Comparison of ENCODE assay signal across 1 cellular context in the genomic region with DNA sequence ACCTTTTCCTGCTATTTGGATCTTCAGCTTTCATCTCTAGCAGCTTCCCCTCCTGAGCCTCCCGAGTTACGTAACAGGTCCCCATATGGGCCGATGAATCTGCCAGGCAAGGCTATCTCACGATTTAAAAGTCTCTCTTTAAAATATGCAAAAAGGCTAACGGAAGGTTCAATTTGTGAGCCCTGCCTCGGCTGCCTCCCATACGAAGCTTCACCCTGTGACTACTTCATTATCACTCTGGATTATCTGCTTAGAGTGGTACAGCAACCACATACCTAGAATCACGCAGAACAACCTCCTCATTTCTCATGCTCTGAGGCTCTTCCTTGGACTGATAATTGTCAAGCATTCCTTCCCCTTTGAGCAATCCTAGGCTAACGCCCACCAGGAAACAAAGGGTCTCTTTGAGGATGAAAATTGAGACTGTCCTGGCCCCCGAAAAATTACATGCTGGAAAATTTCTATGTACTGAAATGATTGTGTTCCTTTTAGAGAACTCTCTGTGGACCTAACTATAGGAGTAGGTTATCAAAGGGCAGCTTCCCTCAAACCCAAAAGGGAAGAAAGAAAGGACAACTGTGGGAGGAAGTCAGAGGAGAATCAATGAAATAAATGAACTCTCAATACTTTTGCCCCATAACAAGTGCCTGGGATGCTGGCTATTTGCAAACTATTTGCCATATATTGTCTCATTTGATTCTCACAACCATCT.
TF ChIP-seq lines count a peak whose summit lies in the region.

No MANE protein-coding gene starts in this region.

TF ChIP-seq in IMR-90, 13 proteins besides CTCF, POLR2A, EP300 and RAD21 (continued from another document):
- TF ChIP-seq, protein P1, sequence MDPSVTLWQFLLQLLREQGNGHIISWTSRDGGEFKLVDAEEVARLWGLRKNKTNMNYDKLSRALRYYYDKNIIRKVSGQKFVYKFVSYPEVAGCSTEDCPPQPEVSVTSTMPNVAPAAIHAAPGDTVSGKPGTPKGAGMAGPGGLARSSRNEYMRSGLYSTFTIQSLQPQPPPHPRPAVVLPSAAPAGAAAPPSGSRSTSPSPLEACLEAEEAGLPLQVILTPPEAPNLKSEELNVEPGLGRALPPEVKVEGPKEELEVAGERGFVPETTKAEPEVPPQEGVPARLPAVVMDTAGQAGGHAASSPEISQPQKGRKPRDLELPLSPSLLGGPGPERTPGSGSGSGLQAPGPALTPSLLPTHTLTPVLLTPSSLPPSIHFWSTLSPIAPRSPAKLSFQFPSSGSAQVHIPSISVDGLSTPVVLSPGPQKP (IDR thresholded peaks at IDR 0.05; ENCODE audit: borderline replicate concordance, low read depth, low read length) = no peak
- TF ChIP-seq MAZ (IDR thresholded peaks at IDR 0.05; ENCODE audit: borderline replicate concordance, low read depth, low read length) (no peak), CEBPB (IDR thresholded peaks at IDR 0.05; ENCODE audit: low read depth, low read length) (peak; percentile 21; the same call in 1 of the 2 replicates), NFE2L2 (IDR thresholded peaks at IDR 0.05; ENCODE audit: low read depth, low read length) (no peak), FOS (IDR thresholded peaks at IDR 0.05; ENCODE audit: low read depth, low read length) (no peak), MXI1 (IDR thresholded peaks at IDR 0.05; ENCODE audit: borderline replicate concordance, low read depth, low read length) (no peak)
- TF ChIP-seq, protein P2, sequence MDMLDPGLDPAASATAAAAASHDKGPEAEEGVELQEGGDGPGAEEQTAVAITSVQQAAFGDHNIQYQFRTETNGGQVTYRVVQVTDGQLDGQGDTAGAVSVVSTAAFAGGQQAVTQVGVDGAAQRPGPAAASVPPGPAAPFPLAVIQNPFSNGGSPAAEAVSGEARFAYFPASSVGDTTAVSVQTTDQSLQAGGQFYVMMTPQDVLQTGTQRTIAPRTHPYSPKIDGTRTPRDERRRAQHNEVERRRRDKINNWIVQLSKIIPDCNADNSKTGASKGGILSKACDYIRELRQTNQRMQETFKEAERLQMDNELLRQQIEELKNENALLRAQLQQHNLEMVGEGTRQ (IDR thresholded peaks at IDR 0.05; ENCODE audit: low read depth, low read length) = no peak
